In genomic region chr3:39166932-39167532, GRCh38 we compare ENCODE assay signal across 7 cellular contexts. TPM values are rescaled to one million over a fixed set of nuclear protein-coding genes. Genes with fewer than 3 reads are reported as not detected.
DNase-seq lines count a peak whose midpoint lies in the region; ATAC-seq and TF ChIP-seq lines count a peak whose summit lies in the region.
"Had no signal": no experiment of that assay in that cellular context is flagged by ENCODE, and none has a peak within 500 bp of the region (broad histone marks: within the 10 kb centered on the region; RNA-seq: fewer than 3 reads in every experiment).

No MANE protein-coding gene starts in this region.

- intact Hi-C loops in left lung (cut with DNase I) = no loop called here

- DNase-seq in AML-193 (lab: John Stamatoyannopoulos, UW) (peak; percentile 84 to 90), SJSA1 (ENCODE audit: low read depth in 1 of 2, low spot score in 2 of 2) (no peak), left lung (no peak), SHP77 (lab: John Stamatoyannopoulos, UW) (no peak), HPDE6-E6E7 (ENCODE audit: extremely low spot score) (no peak)
- DNase-seq: T1000 had no signal

- TF ChIP-seq CTCF in left lung (IDR thresholded peaks at IDR 0.05) = no peak

- no peaks in the 10 kb centered on the region for H3K36me3 ChIP-seq in SJSA1
- H3K36me3 ChIP-seq in left lung = no peaks in the 10 kb centered on the region

- H3K27me3 ChIP-seq in SJSA1 (replicated peaks) (no peaks in the 10 kb centered on the region), left lung (no peaks in the 10 kb centered on the region)

- H3K9me3 ChIP-seq in SJSA1 (replicated peaks) = no peaks in the 10 kb centered on the region
- H3K9me3 ChIP-seq in left lung = no peaks in the 10 kb centered on the region

- ATAC-seq in left lung (peak; percentile 48), HG02870 (IDR thresholded peaks at IDR 0.05; ENCODE audit: unreplicated experiment) (no peak)

- H3K27ac ChIP-seq in SJSA1 (peak overlapping the region; percentile 50), left lung (peak overlapping the region; percentile 46 to 65)

- H3K4me1 ChIP-seq in SJSA1 (replicated peaks) (peaks cover 24% of the 10 kb centered on the region), left lung (peaks cover 5 to 28% of the 10 kb centered on the region in 2 donors)

- H3K4me3 ChIP-seq in SJSA1 (no peak overlapping the region), left lung (no peak overlapping the region)

RNA-seq across cellular contexts. Expression of gene CSRNP1, which starts 13.6 kb away (rescaled TPM):
- total RNA-seq in SJSA1 (2014; rRNA removed; shearing (Covaris generic)) = 11.9 and 14.1 TPM in 2 replicates
- 10 to 100 TPM; 24.1 to 33.7 TPM for total RNA-seq in left lung

RNA-seq across cellular contexts. Expression of gene XIRP1, which starts 25.4 kb away (rescaled TPM):
- total RNA-seq in SJSA1 (2014; rRNA removed; shearing (Covaris generic)) = 0.69 and 1.9 TPM in 2 replicates
- under 1 TPM; 0.09 to 0.18 TPM for total RNA-seq in left lung

RNA-seq across cellular contexts. Expression of gene TTC21A, which starts 59.6 kb away (rescaled TPM):
- total RNA-seq in SJSA1 (2014; rRNA removed; shearing (Covaris generic)) = 0.24 TPM in 1 of 2 replicates, not detected in the other
- 10 to 100 TPM in 1 of 2 donors, 1 to 10 TPM in 1; 7.1 to 10.6 TPM for total RNA-seq in left lung

RNA-seq across cellular contexts. Expression of gene GORASP1, which starts 59.6 kb away (rescaled TPM):
- total RNA-seq in SJSA1 (2014; rRNA removed; shearing (Covaris generic)) = 22.7 and 39.7 TPM in 2 replicates
- total RNA-seq in left lung = 10 to 100 TPM; 62.5 to 63.2 TPM

Comparison
In these comparisons a context has a peak if more than half of its experiments do, and no peak if none do; other contexts are left out.
1. DNase-seq: peak in AML-193 (2 of 2); none in SJSA1 (0 of 2), left lung (0 of 2), SHP77 (0 of 2) and HPDE6-E6E7 (single experiment).